7 cellular contexts compared by ENCODE assay signal in genomic region chr2:156196031-156196430, GRCh38.
"Had no signal": no experiment of that assay in that cellular context is flagged by ENCODE, and none has a peak within 500 bp of the region (broad histone marks: within the 10 kb centered on the region; RNA-seq: fewer than 3 reads in every experiment).

No MANE protein-coding gene starts in this region.

- DNase-seq: GM23248, GOT3, H7, HFFc6 had no signal

- H3K4me1 Mint-ChIP-seq: IgD-negative memory B cell had no signal

- H2AFZ ChIP-seq: GM23248 had no signal

- H3K9me3 Mint-ChIP-seq: IgD-negative memory B cell had no signal

- H3K27ac Mint-ChIP-seq: HFFc6, IgD-negative memory B cell had no signal

- H3K4me3 Mint-ChIP-seq: HFFc6, IgD-negative memory B cell had no signal

- H3K27ac ChIP-seq: GM23248, HL-60 had no signal

- H3K36me3 Mint-ChIP-seq: IgD-negative memory B cell had no signal

- H3K4me3 ChIP-seq: GM23248, HAP-1 had no signal

- H3K9ac ChIP-seq: GM23248 had no signal

- H3K36me3 ChIP-seq: HAP-1 had no signal

- H3K9me3 ChIP-seq: HAP-1 had no signal
